ENCODE assay signal across 1 cellular context in the genomic region with DNA sequence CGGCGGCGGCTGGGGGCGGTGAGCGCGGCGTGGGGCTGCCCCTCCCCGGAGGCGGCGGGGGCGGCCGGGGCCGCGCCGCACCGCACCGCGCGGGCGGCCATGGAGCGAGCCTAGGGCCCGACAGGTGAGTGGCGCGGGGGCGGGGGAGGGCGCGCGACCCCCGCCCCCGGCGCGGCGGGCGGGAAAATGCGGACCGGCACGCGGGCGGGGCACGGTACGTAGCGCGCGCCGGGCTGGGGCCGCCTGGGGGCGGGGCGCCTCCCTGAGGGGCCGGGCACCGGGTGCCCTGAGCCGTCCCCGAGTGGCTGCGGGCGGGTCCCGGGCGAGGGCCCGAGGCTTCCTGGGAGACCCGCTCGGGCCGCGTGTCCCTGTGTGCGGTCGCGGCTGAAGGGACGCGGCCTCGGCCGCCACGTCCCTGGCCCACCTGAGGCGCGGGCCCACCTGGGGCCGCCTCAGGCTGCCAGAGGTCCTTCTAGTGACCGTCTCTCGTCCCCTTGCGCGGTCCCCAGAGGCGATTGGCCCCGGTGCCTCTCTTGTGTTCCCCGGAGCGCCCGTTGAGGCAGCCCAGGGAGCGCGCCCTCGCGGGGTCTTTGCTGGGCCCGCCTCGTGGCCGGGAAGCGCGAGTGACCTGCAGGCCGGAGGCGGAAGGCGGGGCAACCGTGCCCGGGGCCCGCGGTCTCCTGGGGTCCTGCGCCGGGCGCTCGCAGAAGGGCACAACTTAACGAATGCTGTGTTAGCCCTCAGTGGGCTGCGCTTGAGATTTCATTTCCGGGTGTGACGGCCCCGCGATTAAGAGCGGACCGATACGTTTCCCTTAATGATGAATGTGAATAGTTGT.
A peak's percentile ranks its signal among the peaks of the same experiment; 100 is the strongest.
TF ChIP-seq lines count a peak whose summit lies in the region.

No MANE protein-coding gene starts in this region.

TF ChIP-seq in HepG2, 621 proteins besides CTCF, POLR2A, EP300 and RAD21 (continued from another document and continues in another):
- no peak for TF ChIP-seq FLYWCH1 (CRISPR knock-in tag; IDR thresholded peaks at IDR 0.05)
- TF ChIP-seq XRCC5 (optimal IDR thresholded peaks at IDR 0.05; ENCODE audit: low read length) = no peak
- TF ChIP-seq, protein P1, sequence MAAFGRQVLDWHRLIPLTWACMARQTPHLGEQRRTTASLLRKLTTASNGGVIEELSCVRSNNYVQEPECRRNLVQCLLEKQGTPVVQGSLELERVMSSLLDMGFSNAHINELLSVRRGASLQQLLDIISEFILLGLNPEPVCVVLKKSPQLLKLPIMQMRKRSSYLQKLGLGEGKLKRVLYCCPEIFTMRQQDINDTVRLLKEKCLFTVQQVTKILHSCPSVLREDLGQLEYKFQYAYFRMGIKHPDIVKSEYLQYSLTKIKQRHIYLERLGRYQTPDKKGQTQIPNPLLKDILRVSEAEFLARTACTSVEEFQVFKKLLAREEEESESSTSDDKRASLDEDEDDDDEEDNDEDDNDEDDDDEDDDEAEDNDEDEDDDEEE (CRISPR knock-in tag; IDR thresholded peaks at IDR 0.05) = no peak
- no peak for TF ChIP-seq ZNF549 (CRISPR knock-in tag; IDR thresholded peaks at IDR 0.05)
- TF ChIP-seq, protein P2, sequence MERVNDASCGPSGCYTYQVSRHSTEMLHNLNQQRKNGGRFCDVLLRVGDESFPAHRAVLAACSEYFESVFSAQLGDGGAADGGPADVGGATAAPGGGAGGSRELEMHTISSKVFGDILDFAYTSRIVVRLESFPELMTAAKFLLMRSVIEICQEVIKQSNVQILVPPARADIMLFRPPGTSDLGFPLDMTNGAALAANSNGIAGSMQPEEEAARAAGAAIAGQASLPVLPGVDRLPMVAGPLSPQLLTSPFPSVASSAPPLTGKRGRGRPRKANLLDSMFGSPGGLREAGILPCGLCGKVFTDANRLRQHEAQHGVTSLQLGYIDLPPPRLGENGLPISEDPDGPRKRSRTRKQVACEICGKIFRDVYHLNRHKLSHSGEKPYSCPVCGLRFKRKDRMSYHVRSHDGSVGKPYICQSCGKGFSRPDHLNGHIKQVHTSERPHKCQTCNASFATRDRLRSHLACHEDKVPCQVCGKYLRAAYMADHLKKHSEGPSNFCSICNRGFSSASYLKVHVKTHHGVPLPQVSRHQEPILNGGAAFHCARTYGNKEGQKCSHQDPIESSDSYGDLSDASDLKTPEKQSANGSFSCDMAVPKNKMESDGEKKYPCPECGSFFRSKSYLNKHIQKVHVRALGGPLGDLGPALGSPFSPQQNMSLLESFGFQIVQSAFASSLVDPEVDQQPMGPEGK (CRISPR knock-in tag; IDR thresholded peaks at IDR 0.05) = peak; percentile 76
- TF ChIP-seq, protein P3, sequence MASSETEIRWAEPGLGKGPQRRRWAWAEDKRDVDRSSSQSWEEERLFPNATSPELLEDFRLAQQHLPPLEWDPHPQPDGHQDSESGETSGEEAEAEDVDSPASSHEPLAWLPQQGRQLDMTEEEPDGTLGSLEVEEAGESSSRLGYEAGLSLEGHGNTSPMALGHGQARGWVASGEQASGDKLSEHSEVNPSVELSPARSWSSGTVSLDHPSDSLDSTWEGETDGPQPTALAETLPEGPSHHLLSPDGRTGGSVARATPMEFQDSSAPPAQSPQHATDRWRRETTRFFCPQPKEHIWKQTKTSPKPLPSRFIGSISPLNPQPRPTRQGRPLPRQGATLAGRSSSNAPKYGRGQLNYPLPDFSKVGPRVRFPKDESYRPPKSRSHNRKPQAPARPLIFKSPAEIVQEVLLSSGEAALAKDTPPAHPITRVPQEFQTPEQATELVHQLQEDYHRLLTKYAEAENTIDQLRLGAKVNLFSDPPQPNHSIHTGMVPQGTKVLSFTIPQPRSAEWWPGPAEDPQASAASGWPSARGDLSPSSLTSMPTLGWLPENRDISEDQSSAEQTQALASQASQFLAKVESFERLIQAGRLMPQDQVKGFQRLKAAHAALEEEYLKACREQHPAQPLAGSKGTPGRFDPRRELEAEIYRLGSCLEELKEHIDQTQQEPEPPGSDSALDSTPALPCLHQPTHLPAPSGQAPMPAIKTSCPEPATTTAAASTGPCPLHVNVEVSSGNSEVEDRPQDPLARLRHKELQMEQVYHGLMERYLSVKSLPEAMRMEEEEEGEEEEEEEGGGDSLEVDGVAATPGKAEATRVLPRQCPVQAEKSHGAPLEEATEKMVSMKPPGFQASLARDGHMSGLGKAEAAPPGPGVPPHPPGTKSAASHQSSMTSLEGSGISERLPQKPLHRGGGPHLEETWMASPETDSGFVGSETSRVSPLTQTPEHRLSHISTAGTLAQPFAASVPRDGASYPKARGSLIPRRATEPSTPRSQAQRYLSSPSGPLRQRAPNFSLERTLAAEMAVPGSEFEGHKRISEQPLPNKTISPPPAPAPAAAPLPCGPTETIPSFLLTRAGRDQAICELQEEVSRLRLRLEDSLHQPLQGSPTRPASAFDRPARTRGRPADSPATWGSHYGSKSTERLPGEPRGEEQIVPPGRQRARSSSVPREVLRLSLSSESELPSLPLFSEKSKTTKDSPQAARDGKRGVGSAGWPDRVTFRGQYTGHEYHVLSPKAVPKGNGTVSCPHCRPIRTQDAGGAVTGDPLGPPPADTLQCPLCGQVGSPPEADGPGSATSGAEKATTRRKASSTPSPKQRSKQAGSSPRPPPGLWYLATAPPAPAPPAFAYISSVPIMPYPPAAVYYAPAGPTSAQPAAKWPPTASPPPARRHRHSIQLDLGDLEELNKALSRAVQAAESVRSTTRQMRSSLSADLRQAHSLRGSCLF (CRISPR knock-in tag; IDR thresholded peaks at IDR 0.05; ENCODE audit: borderline replicate concordance) = no peak
- TF ChIP-seq POLR2AphosphoS2 (IDR thresholded peaks at IDR 0.05; ENCODE audit: low read depth, low read length) = no peak
- TF ChIP-seq JDP2 (CRISPR knock-in tag; IDR thresholded peaks at IDR 0.05; ENCODE audit: borderline replicate concordance) = no peak
- TF ChIP-seq MIXL1 (CRISPR knock-in tag; IDR thresholded peaks at IDR 0.05) = no peak
- TF ChIP-seq FOSL2 (CRISPR knock-in tag; IDR thresholded peaks at IDR 0.05) = no peak
- no peak for TF ChIP-seq SNRNP70 (IDR thresholded peaks at IDR 0.05; ENCODE audit: low read depth, low read length)
- TF ChIP-seq KDM6A (CRISPR knock-in tag; IDR thresholded peaks at IDR 0.05; ENCODE audit: low read depth) = no peak
- no peak for TF ChIP-seq REXO4 (CRISPR knock-in tag; IDR thresholded peaks at IDR 0.05; ENCODE audit: borderline replicate concordance)
- no peak for TF ChIP-seq HNF4G (IDR thresholded peaks at IDR 0.05; ENCODE audit: borderline replicate concordance, low read depth, low read length)
- no peak; the same call in 1 of the 2 replicates for TF ChIP-seq HNF4G (CRISPR knock-in tag; IDR thresholded peaks at IDR 0.05; ENCODE audit: borderline replicate concordance, low read depth)
- no peak for TF ChIP-seq PITX1 (CRISPR knock-in tag; IDR thresholded peaks at IDR 0.05)
- TF ChIP-seq, protein P4, sequence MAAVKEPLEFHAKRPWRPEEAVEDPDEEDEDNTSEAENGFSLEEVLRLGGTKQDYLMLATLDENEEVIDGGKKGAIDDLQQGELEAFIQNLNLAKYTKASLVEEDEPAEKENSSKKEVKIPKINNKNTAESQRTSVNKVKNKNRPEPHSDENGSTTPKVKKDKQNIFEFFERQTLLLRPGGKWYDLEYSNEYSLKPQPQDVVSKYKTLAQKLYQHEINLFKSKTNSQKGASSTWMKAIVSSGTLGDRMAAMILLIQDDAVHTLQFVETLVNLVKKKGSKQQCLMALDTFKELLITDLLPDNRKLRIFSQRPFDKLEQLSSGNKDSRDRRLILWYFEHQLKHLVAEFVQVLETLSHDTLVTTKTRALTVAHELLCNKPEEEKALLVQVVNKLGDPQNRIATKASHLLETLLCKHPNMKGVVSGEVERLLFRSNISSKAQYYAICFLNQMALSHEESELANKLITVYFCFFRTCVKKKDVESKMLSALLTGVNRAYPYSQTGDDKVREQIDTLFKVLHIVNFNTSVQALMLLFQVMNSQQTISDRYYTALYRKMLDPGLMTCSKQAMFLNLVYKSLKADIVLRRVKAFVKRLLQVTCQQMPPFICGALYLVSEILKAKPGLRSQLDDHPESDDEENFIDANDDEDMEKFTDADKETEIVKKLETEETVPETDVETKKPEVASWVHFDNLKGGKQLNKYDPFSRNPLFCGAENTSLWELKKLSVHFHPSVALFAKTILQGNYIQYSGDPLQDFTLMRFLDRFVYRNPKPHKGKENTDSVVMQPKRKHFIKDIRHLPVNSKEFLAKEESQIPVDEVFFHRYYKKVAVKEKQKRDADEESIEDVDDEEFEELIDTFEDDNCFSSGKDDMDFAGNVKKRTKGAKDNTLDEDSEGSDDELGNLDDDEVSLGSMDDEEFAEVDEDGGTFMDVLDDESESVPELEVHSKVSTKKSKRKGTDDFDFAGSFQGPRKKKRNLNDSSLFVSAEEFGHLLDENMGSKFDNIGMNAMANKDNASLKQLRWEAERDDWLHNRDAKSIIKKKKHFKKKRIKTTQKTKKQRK (IDR thresholded peaks at IDR 0.05; ENCODE audit: low read length) = no peak
- TF ChIP-seq ZNF564 (CRISPR knock-in tag; IDR thresholded peaks at IDR 0.05) = peak; percentile 72; the same call in 1 of the 2 replicates
- peak; percentile 77; the same call in 1 of the 2 replicates for TF ChIP-seq ZNF224 (CRISPR knock-in tag; IDR thresholded peaks at IDR 0.05)
- no peak for TF ChIP-seq ZNF839 (CRISPR knock-in tag; IDR thresholded peaks at IDR 0.05; ENCODE audit: borderline replicate concordance)
- TF ChIP-seq CBX2 (IDR thresholded peaks at IDR 0.05; ENCODE audit: low read depth, low read length) = no peak
- TF ChIP-seq CBX2 (CRISPR knock-in tag; IDR thresholded peaks at IDR 0.05; ENCODE audit: low read depth) = no peak
- peak; percentile 58; the same call in 1 of the 2 replicates for TF ChIP-seq KAT8 (CRISPR knock-in tag; IDR thresholded peaks at IDR 0.05)
- TF ChIP-seq ZNF570 (CRISPR knock-in tag; IDR thresholded peaks at IDR 0.05; ENCODE audit: borderline replicate concordance) = no peak
- TF ChIP-seq SPEN (CRISPR knock-in tag; IDR thresholded peaks at IDR 0.05; ENCODE audit: low read depth) = no peak
- no peak for TF ChIP-seq SIN3B (IDR thresholded peaks at IDR 0.05; ENCODE audit: low read length)
- no peak for TF ChIP-seq ATF7 (IDR thresholded peaks at IDR 0.05)
- no peak for TF ChIP-seq ATF7 (CRISPR knock-in tag; IDR thresholded peaks at IDR 0.05)
- peak; percentile 36; the same call in 1 of the 2 replicates for TF ChIP-seq IRF2 (CRISPR knock-in tag; IDR thresholded peaks at IDR 0.05)
- no peak for TF ChIP-seq ZNF101 (CRISPR knock-in tag; IDR thresholded peaks at IDR 0.05; ENCODE audit: borderline replicate concordance, low read depth)
- TF ChIP-seq KLF15 (CRISPR knock-in tag; IDR thresholded peaks at IDR 0.05; ENCODE audit: borderline replicate concordance) = no peak
- peak; percentile 64; the same call in 1 of the 2 replicates for TF ChIP-seq ZNF329 (CRISPR knock-in tag; IDR thresholded peaks at IDR 0.05; ENCODE audit: low read depth)
- TF ChIP-seq MAFK (conservative IDR thresholded peaks at IDR 0.05 in 1 of 2, IDR thresholded peaks at IDR 0.05 in 1 of 2; ENCODE audit: low read length in 2 of 2) = no peak
- TF ChIP-seq, protein P5, sequence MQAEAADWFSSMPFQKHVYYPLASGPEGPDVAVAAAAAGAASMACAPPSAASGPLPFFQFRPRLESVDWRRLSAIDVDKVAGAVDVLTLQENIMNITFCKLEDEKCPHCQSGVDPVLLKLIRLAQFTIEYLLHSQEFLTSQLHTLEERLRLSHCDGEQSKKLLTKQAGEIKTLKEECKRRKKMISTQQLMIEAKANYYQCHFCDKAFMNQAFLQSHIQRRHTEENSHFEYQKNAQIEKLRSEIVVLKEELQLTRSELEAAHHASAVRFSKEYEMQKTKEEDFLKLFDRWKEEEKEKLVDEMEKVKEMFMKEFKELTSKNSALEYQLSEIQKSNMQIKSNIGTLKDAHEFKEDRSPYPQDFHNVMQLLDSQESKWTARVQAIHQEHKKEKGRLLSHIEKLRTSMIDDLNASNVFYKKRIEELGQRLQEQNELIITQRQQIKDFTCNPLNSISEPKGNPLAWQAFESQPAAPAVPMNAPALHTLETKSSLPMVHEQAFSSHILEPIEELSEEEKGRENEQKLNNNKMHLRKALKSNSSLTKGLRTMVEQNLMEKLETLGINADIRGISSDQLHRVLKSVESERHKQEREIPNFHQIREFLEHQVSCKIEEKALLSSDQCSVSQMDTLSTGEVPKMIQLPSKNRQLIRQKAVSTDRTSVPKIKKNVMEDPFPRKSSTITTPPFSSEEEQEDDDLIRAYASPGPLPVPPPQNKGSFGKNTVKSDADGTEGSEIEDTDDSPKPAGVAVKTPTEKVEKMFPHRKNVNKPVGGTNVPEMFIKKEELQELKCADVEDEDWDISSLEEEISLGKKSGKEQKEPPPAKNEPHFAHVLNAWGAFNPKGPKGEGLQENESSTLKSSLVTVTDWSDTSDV (CRISPR knock-in tag; IDR thresholded peaks at IDR 0.05) = no peak
- TF ChIP-seq, protein P6, sequence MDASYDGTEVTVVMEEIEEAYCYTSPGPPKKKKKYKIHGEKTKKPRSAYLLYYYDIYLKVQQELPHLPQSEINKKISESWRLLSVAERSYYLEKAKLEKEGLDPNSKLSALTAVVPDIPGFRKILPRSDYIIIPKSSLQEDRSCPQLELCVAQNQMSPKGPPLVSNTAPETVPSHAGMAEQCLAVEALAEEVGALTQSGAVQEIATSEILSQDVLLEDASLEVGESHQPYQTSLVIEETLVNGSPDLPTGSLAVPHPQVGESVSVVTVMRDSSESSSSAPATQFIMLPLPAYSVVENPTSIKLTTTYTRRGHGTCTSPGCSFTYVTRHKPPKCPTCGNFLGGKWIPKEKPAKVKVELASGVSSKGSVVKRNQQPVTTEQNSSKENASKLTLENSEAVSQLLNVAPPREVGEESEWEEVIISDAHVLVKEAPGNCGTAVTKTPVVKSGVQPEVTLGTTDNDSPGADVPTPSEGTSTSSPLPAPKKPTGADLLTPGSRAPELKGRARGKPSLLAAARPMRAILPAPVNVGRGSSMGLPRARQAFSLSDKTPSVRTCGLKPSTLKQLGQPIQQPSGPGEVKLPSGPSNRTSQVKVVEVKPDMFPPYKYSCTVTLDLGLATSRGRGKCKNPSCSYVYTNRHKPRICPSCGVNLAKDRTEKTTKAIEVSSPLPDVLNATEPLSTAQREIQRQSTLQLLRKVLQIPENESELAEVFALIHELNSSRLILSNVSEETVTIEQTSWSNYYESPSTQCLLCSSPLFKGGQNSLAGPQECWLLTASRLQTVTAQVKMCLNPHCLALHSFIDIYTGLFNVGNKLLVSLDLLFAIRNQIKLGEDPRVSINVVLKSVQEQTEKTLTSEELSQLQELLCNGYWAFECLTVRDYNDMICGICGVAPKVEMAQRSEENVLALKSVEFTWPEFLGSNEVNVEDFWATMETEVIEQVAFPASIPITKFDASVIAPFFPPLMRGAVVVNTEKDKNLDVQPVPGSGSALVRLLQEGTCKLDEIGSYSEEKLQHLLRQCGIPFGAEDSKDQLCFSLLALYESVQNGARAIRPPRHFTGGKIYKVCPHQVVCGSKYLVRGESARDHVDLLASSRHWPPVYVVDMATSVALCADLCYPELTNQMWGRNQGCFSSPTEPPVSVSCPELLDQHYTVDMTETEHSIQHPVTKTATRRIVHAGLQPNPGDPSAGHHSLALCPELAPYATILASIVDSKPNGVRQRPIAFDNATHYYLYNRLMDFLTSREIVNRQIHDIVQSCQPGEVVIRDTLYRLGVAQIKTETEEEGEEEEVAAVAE (CRISPR knock-in tag; IDR thresholded peaks at IDR 0.05; ENCODE audit: borderline replicate concordance) = no peak
- TF ChIP-seq ZNF546 (CRISPR knock-in tag; conservative IDR thresholded peaks at IDR 0.05) = no peak
- TF ChIP-seq MED1 (CRISPR knock-in tag; IDR thresholded peaks at IDR 0.05) = peak; percentile 61
- no peak for TF ChIP-seq ZNF737 (CRISPR knock-in tag; IDR thresholded peaks at IDR 0.05; ENCODE audit: borderline replicate concordance)
